Comparison of ENCODE assay signal across 26 cellular contexts in genomic region chr2:21279525-21279924, GRCh38.
"Had no signal": no experiment of that assay in that cellular context is flagged by ENCODE, and none has a peak within 500 bp of the region (broad histone marks: within the 10 kb centered on the region; RNA-seq: fewer than 3 reads in every experiment).

No MANE protein-coding gene starts in this region.

- ATAC-seq: activated CD8-positive, alpha-beta T cell treated with anti-CD3 and anti-CD28 coated beads, Interleukin-2, amount 10 ng/mL, durations not matched to agents 7 days and 5 days; body of pancreas; naive thymus-derived CD4-positive, alpha-beta T cell had no signal

- DNase-seq: activated CD4-positive, alpha-beta T cell treated with anti-CD3 and anti-CD28 coated beads for 48 hours; activated CD4-positive, CD25-positive, alpha-beta regulatory T cell; activated CD8-positive, alpha-beta T cell treated with anti-CD3 and anti-CD28 coated beads, Interleukin-2, amount 10 ng/mL, durations not matched to agents 7 days and 5 days; activated naive CD4-positive, alpha-beta T cell treated with Interleukin-2 at 50 U/mL for 16 hours; activated naive CD8-positive, alpha-beta T cell treated with anti-CD3 and anti-CD28 coated beads, Interleukin-2, amount 10 ng/mL, durations not matched to agents 7 days and 5 days; activated T-cell treated with anti-CD3 and anti-CD28 coated beads, Interleukin-2, amount 50 U/mL, for 24 hours; amygdala; body of pancreas; colonic mucosa; kidney; naive thymus-derived CD4-positive, alpha-beta T cell; retina; stimulated activated CD4-positive, alpha-beta T cell treated with anti-CD3 and anti-CD28 coated beads, Interleukin-12 subunit alpha, Interleukin-12 subunit beta, amount 100 ng/mL, for 4 hours; stimulated activated CD4-positive, alpha-beta T cell treated with anti-CD3 and anti-CD28 coated beads, Interleukin-1b, Interleukin-23, amount 100 ng/mL, for 48 hours; stimulated activated CD8-positive, alpha-beta memory T cell treated with anti-CD3 and anti-CD28 coated beads, Interleukin-4, amount 100 ng/mL, for 48 hours; stimulated activated naive CD4-positive, alpha-beta T cell; T-helper 1 cell; T1000; transverse colon had no signal

- H3K4me1 ChIP-seq: body of pancreas, colonic mucosa, suprapubic skin, vagina had no signal

- H3K27ac Mint-ChIP-seq: activated CD8-positive, alpha-beta T cell treated with anti-CD3 and anti-CD28 coated beads, Interleukin-2, amount 10 ng/mL, durations not matched to agents 7 days and 5 days; activated naive CD8-positive, alpha-beta T cell treated with anti-CD3 and anti-CD28 coated beads, Interleukin-2, amount 10 ng/mL, durations not matched to agents 7 days and 5 days; activated T-cell treated with anti-CD3 and anti-CD28 coated beads, Interleukin-2, amount 50 U/mL, for 24 hours; activated T-helper 2 cell treated with anti-CD3 and anti-CD28 coated beads, Interferon-gamma antibody, Interleukin-2, Interleukin-4, amounts not matched to agents 10 μg/mL and 5 μg/mL and 100 μg/mL, durations not matched to agents 14 hours and 24 hours and 36 hours; memory B cell; naive thymus-derived CD4-positive, alpha-beta T cell had no signal

- H3K4me3 Mint-ChIP-seq: activated CD8-positive, alpha-beta T cell treated with anti-CD3 and anti-CD28 coated beads, Interleukin-2, amount 10 ng/mL, durations not matched to agents 7 days and 5 days; activated naive CD8-positive, alpha-beta T cell treated with anti-CD3 and anti-CD28 coated beads, Interleukin-2, amount 10 ng/mL, durations not matched to agents 7 days and 5 days; activated T-cell treated with anti-CD3 and anti-CD28 coated beads, Interleukin-2, amount 50 U/mL, for 24 hours; central memory CD8-positive, alpha-beta T cell; memory B cell; naive thymus-derived CD4-positive, alpha-beta T cell had no signal

- H3K9me3 Mint-ChIP-seq: activated naive CD8-positive, alpha-beta T cell treated with anti-CD3 and anti-CD28 coated beads, Interleukin-2, amount 10 ng/mL, durations not matched to agents 7 days and 5 days; activated T-cell treated with anti-CD3 and anti-CD28 coated beads, Interleukin-2, amount 50 U/mL, for 24 hours; activated T-helper 2 cell treated with anti-CD3 and anti-CD28 coated beads, Interferon-gamma antibody, Interleukin-2, Interleukin-4, amounts not matched to agents 10 μg/mL and 5 μg/mL and 100 μg/mL, durations not matched to agents 14 hours and 24 hours and 36 hours; central memory CD8-positive, alpha-beta T cell; memory B cell had no signal

- H3K9me3 ChIP-seq: body of pancreas, colonic mucosa, suprapubic skin, transverse colon, vagina had no signal

- H3K4me1 Mint-ChIP-seq: activated naive CD8-positive, alpha-beta T cell treated with anti-CD3 and anti-CD28 coated beads, Interleukin-2, amount 10 ng/mL, durations not matched to agents 7 days and 5 days; central memory CD8-positive, alpha-beta T cell; memory B cell had no signal

- H3K27ac ChIP-seq: body of pancreas, colonic mucosa, suprapubic skin, transverse colon, vagina had no signal

- H3K4me3 ChIP-seq: body of pancreas, colonic mucosa, suprapubic skin, transverse colon, vagina had no signal

- FAIRE-seq: endometrium, frontal cortex, kidney had no signal

- H3K27me3 Mint-ChIP-seq: activated naive CD8-positive, alpha-beta T cell treated with anti-CD3 and anti-CD28 coated beads, Interleukin-2, amount 10 ng/mL, durations not matched to agents 7 days and 5 days; central memory CD8-positive, alpha-beta T cell had no signal

- H3K36me3 Mint-ChIP-seq: activated naive CD8-positive, alpha-beta T cell treated with anti-CD3 and anti-CD28 coated beads, Interleukin-2, amount 10 ng/mL, durations not matched to agents 7 days and 5 days; memory B cell; naive thymus-derived CD4-positive, alpha-beta T cell had no signal

- H3K27me3 ChIP-seq: body of pancreas, suprapubic skin, transverse colon, vagina had no signal

- H3K36me3 ChIP-seq: colonic mucosa, suprapubic skin, transverse colon, vagina had no signal
